ENCODE assay signal across 8 cellular contexts in genomic region chrX:21839334-21840198, GRCh38. TPM values are rescaled to one million over a fixed set of nuclear protein-coding genes. Genes with fewer than 3 reads are reported as not detected.
DNase-seq lines count a peak whose midpoint lies in the region; TF ChIP-seq lines count a peak whose summit lies in the region.

Gene MBTPS2, plus strand, starts transcription at chrX:21839617. Its CDS starts 118 bp downstream, at chrX:21839735.

- intact Hi-C loops in stomach (cut with DNase I; ENCODE audit: low total_unique reads), result no loop called here

- H2BK120ac ChIP-seq in H9 (ENCODE audit: low read depth, low read length, poor library complexity, severe bottlenecking), result no peak within 1 kb of the TSS

- H3K27ac ChIP-seq in H9 (ENCODE audit: insufficient read length, low read depth, low read length) (no peak within 1 kb of the TSS), stomach (peak within 1 kb of the TSS; percentile 80 to 89 (median 85))

- H3K4me1 ChIP-seq in H9 (ENCODE audit: insufficient read depth, low read length) (no peaks in the 10 kb centered on the region), stomach (peaks cover 0 to 10% (median 4%) of the 10 kb centered on the region in 4 donors)

- TF ChIP-seq CTCF in H9 (conservative IDR thresholded peaks at IDR 0.05), result peak; percentile 40; the same call in 2 of the 3 replicates
- no peak for TF ChIP-seq CTCF in foreskin fibroblast (IDR thresholded peaks at IDR 0.05; ENCODE audit: low read depth, low read length)
- TF ChIP-seq CTCF in neural crest cell (conservative IDR thresholded peaks at IDR 0.05), result peak; percentile 37
- TF ChIP-seq CTCF in stomach (IDR thresholded peaks at IDR 0.05), result no peak

- TF ChIP-seq EP300 in stomach (IDR thresholded peaks at IDR 0.05), result no peak

- H3K27ac Mint-ChIP-seq in H9 (peak within 1 kb of the TSS; percentile 74 to 99 (median 96); a peak in 6 of 7 replicates), neural crest cell (ENCODE audit: unreplicated experiment) (peak within 1 kb of the TSS; percentile 39)

- peak within 1 kb of the TSS; percentile 66 for H3K9ac ChIP-seq in H9 (ENCODE audit: extremely low read depth, insufficient read length, low read length)

- no peaks in the 10 kb centered on the region for H3K27me3 Mint-ChIP-seq in H9 (ENCODE audit: low read depth)
- no peaks in the 10 kb centered on the region for H3K27me3 Mint-ChIP-seq in neural crest cell (ENCODE audit: low read depth)

- H2AFZ ChIP-seq in H9 (ENCODE audit: low read length), result peak within 1 kb of the TSS; percentile 70

- H3K79me2 ChIP-seq in H9 (ENCODE audit: insufficient read depth, low read length), result no peaks in the 10 kb centered on the region

- no peak within 1 kb of the TSS for H4K91ac ChIP-seq in H9 (ENCODE audit: insufficient read length, low read depth, low read length)

- no peak within 1 kb of the TSS for H2BK5ac ChIP-seq in H9 (ENCODE audit: insufficient read length, low read length)

- no peak for TF ChIP-seq POLR2A in stomach (IDR thresholded peaks at IDR 0.05)

- in situ Hi-C loops in G401 (cut with HindIII; ENCODE audit: low sequenced_read_pairs), result no loop called here

- H3K9me3 ChIP-seq in H9 (ENCODE audit: control insufficient read depth, low read depth, low read length) (no peaks in the 10 kb centered on the region), MG63 (no peaks in the 10 kb centered on the region), stomach (peaks cover 0 to 7% (median 0%) of the 10 kb centered on the region in 4 donors)

- H3K23me2 ChIP-seq in H9 (ENCODE audit: insufficient read length, low read depth, low read length, poor library complexity, severe bottlenecking), result no peaks in the 10 kb centered on the region

- H2BK12ac ChIP-seq in H9 (ENCODE audit: insufficient read length, low read depth, low read length), result no peak within 1 kb of the TSS

- H3K27me3 ChIP-seq in H9 (ENCODE audit: insufficient read depth, low read length), result no peaks in the 10 kb centered on the region
- no peaks in the 10 kb centered on the region for H3K27me3 ChIP-seq in MG63
- H3K27me3 ChIP-seq in stomach, result no peaks in the 10 kb centered on the region

- peak within 1 kb of the TSS; percentile 80 for H3K14ac ChIP-seq in H9 (ENCODE audit: insufficient read depth, low read length)

- peaks cover 18 to 23% of the 10 kb centered on the region in 2 experiments for H3K4me1 Mint-ChIP-seq in H9
- peaks cover 6% of the 10 kb centered on the region for H3K4me1 Mint-ChIP-seq in neural crest cell

- H3K4me3 Mint-ChIP-seq in H9 (peak within 1 kb of the TSS; percentile 86 to 88), neural crest cell (peak within 1 kb of the TSS; percentile 96)

- no peak within 1 kb of the TSS for H2AK5ac ChIP-seq in H9 (ENCODE audit: insufficient read length, low read length)

- H4K20me1 ChIP-seq in H9 (ENCODE audit: control insufficient read depth, insufficient read depth, insufficient read length), result no peaks in the 10 kb centered on the region

- H3K23ac ChIP-seq in H9 (ENCODE audit: insufficient read length, low read depth, low read length), result no peak within 1 kb of the TSS

- no peak within 1 kb of the TSS for H4K8ac ChIP-seq in H9 (replicated peaks; ENCODE audit: insufficient read length, low read depth, low read length)

- no peak within 1 kb of the TSS for H3T11ph ChIP-seq in H9 (ENCODE audit: low read length)

- peaks cover 2 to 5% (median 3%) of the 10 kb centered on the region in 3 experiments; a peak in 3 of 7 replicates for H3K36me3 Mint-ChIP-seq in H9 (ENCODE audit: insufficient read depth in 1 of 3, low read depth in 3 of 3)
- H3K36me3 Mint-ChIP-seq in neural crest cell (ENCODE audit: low read depth), result no peaks in the 10 kb centered on the region

- no peak within 1 kb of the TSS for H3K56ac ChIP-seq in H9 (ENCODE audit: insufficient read length, low read depth, low read length)

- H3K4me3 ChIP-seq in MG63 (peak within 1 kb of the TSS; percentile 69), foreskin fibroblast (ENCODE audit: low read depth in 1 of 2, low read length in 2 of 2) (peak within 1 kb of the TSS; percentile 68 to 69), stomach (peak within 1 kb of the TSS; percentile 57 to 69 (median 65))

- DNase-seq in G401 (ENCODE audit: low spot score) (peak; percentile 84), H9 (peak; percentile 79), MG63 (peak; percentile 88), SHP77 (lab: John Stamatoyannopoulos, UW) (peak; percentile 41 to 60), foreskin fibroblast (peak; percentile 75 to 92), neural crest cell (ENCODE audit: low read depth, low spot score) (peak; percentile 75), stomach (peak; percentile 84)
- DNase-seq in activated effector memory CD4-positive, alpha-beta T cell treated with anti-CD3 and anti-CD28 coated beads, Interleukin-2, amount 50 U/mL, for 16 hours, result peak; percentile 91

- no CpG with 5 or more reads among the region's 61 CpGs for WGBS in H9 (ENCODE audit: extremely low coverage, insufficient read length, low lambda C conversion rate)
- 1 to 33% (median 4%) methylated on average over 20 to 61 of the region's 61 CpGs for WGBS in stomach, 5 donors

- peaks cover 6% of the 10 kb centered on the region for H3K36me3 ChIP-seq in MG63
- no peaks in the 10 kb centered on the region for H3K36me3 ChIP-seq in stomach

- H3K4ac ChIP-seq in H9 (ENCODE audit: low read depth, low read length), result no peak within 1 kb of the TSS

- no peak within 1 kb of the TSS for H2BK20ac ChIP-seq in H9 (ENCODE audit: low read depth, low read length, poor library complexity, severe bottlenecking)

- peak within 1 kb of the TSS; percentile 80 for H3K18ac ChIP-seq in H9 (ENCODE audit: insufficient read length, low read depth, low read length)

- H2BK15ac ChIP-seq in H9 (ENCODE audit: low read depth, low read length), result no peak within 1 kb of the TSS

- H3K9me3 Mint-ChIP-seq in H9 (peaks cover 0 to 12% of the 10 kb centered on the region in 2 experiments; a peak in 3 of 5 replicates), neural crest cell (no peaks in the 10 kb centered on the region)

- H3K4me2 ChIP-seq in H9 (ENCODE audit: insufficient read depth, insufficient read length, low read length), result peak within 1 kb of the TSS; percentile 66

- H3K79me1 ChIP-seq in H9 (ENCODE audit: insufficient read depth, low read depth, low read length, poor library complexity, severe bottlenecking), result no peaks in the 10 kb centered on the region

- no peak within 1 kb of the TSS for H4K5ac ChIP-seq in H9 (ENCODE audit: insufficient read length, low read depth, low read length)

RNA-seq across cellular contexts. Expression of gene MBTPS2, which starts in this region (rescaled TPM):
- 4.2 and 4.3 TPM in 2 replicates for total RNA-seq in G401 (2014; rRNA removed; shearing (Covaris generic))
- total RNA-seq in H9 (2021) (6.5 and 6.8 TPM in 2 replicates), neural crest cell (14.6 and 15.0 TPM in 2 replicates), stomach (10 to 100 TPM in 2 of 5 donors, 1 to 10 TPM in 2, not detected in 1; 1.2 to 20.2 (median 11.6) TPM)
- 8.8 and 12.6 TPM in 2 replicates for total RNA-seq in MG63 (2014; rRNA removed; shearing (Covaris generic); ENCODE audit: low replicate concordance)
- 1 to 10 TPM; 1.8 to 2.1 (median 2.0) TPM for polyA plus RNA-seq in stomach

Comparison
In these comparisons a context has a peak if more than half of its experiments do, and no peak if none do; other contexts are left out.
1. CTCF ChIP-seq: peak in H9 (single experiment) and neural crest cell (single experiment); none in foreskin fibroblast (single experiment) and stomach (0 of 7).
2. Peak in every context shown above with its lines, with median percentiles within 50 percentile points of each other: DNase-seq and H3K4me3 ChIP-seq.